17 cellular contexts compared by ENCODE assay signal in the genomic region with DNA sequence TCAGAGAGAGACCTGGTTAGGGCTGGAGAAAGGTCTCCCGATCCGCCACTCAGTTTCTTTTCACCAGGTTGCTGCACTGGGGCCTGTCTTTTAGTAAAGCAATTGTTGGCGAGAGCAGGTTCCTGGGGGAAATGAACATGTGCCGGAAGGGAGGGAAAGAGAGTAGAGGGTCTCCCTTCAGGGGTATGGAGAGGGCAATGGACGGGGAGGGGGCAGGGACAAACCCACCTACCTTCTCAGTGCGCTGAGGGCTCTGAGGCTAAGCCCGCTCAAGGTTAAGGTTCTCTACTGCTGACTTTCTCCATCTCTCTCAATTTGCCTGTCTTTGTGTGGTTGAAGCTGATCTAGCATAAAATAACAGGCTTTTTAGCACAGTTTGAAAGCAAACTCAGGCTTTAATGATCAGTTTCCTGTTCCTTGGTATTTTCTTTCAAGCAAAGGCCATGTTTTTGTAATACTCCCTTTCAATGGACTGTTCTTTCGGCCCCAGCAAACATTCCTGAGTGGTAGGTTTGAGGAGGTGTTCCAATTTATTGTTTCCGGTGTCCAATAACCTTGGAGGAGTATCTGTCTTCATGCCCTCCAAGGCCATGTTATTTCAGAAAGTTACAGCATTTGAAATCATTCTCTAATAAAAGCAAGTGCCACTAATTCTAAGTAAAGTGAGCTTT. TPM values are rescaled to one million over a fixed set of nuclear protein-coding genes. Genes with fewer than 3 reads are reported as not detected.
DNase-seq lines count a peak whose midpoint lies in the region; ATAC-seq and TF ChIP-seq lines count a peak whose summit lies in the region.
"Had no signal": no experiment of that assay in that cellular context is flagged by ENCODE, and none has a peak within 500 bp of the region (broad histone marks: within the 10 kb centered on the region; RNA-seq: fewer than 3 reads in every experiment).

No MANE protein-coding gene starts in this region.

- H3K9me3 Mint-ChIP-seq in nephron progenitor cell: no peaks in the 10 kb centered on the region
- H3K9me3 Mint-ChIP-seq in stimulated activated memory B cell treated with anti-CD40 and anti-IgM and Interleukin-4, amounts not matched to agents 10 μg/mL and 1 μg/mL and 100 μg/mL, for 72 hours: no peaks in the 10 kb centered on the region

- H3K4me1 ChIP-seq in tibial artery (peaks cover 0 to 44% (median 10%) of the 10 kb centered on the region in 4 donors), SJCRH30 (peaks cover 11% of the 10 kb centered on the region)

- peak overlapping the region; percentile 61 for H3K27ac ChIP-seq in SK-N-MC
- peak overlapping the region; percentile 69 to 86 for H3K27ac ChIP-seq in tibial artery
- H3K27ac ChIP-seq in SJCRH30: no peak overlapping the region
- H3K27ac ChIP-seq: A549, C4-2B, KMS-11 had no signal

- H3K36me3 Mint-ChIP-seq in nephron progenitor cell (ENCODE audit: low read depth): no peaks in the 10 kb centered on the region
- no peaks in the 10 kb centered on the region for H3K36me3 Mint-ChIP-seq in stimulated activated memory B cell treated with anti-CD40 and anti-IgM and Interleukin-4, amounts not matched to agents 10 μg/mL and 1 μg/mL and 100 μg/mL, for 72 hours

- intact Hi-C loops in tibial artery (cut with DNase I; ENCODE audit: low total_unique reads): no loop called here

- peak overlapping the region; percentile 95 for H3K27ac Mint-ChIP-seq in nephron progenitor cell
- no peak overlapping the region for H3K27ac Mint-ChIP-seq in stimulated activated memory B cell treated with anti-CD40 and anti-IgM and Interleukin-4, amounts not matched to agents 10 μg/mL and 1 μg/mL and 100 μg/mL, for 72 hours

- H3K4me1 Mint-ChIP-seq in nephron progenitor cell: peaks cover 44% of the 10 kb centered on the region
- H3K4me1 Mint-ChIP-seq in stimulated activated memory B cell treated with anti-CD40 and anti-IgM and Interleukin-4, amounts not matched to agents 10 μg/mL and 1 μg/mL and 100 μg/mL, for 72 hours: no peaks in the 10 kb centered on the region

- H3K27me3 ChIP-seq in tibial artery (no peaks in the 10 kb centered on the region), SJCRH30 (no peaks in the 10 kb centered on the region)
- H3K27me3 ChIP-seq: MG63 had no signal

- H3K4me3 ChIP-seq in SK-N-MC (no peak overlapping the region), tibial artery (no peak overlapping the region), SJCRH30 (no peak overlapping the region)
- H3K4me3 ChIP-seq: A549, MG63 had no signal

- TF ChIP-seq CTCF in nephron progenitor cell (IDR thresholded peaks at IDR 0.05) (no peak), tibial artery (IDR thresholded peaks at IDR 0.05) (no peak)

- DNase-seq in SK-N-MC (ENCODE audit: low read depth, low spot score) (no peak), dermis blood vessel endothelial cell (peak; percentile 40), nephron progenitor cell (no peak), tibial artery (no peak), SJCRH30 (no peak), NCI-H2107 (lab: John Stamatoyannopoulos, UW) (no peak), ureter (ENCODE audit: low spot score) (no peak)
- DNase-seq: MG63, NCI-H1092, NCI-H146, NCI-H2081 treated with DMSO at 0.1 percent for 48 hours, NCI-H524 had no signal

- H3K9ac ChIP-seq in SK-N-MC (ENCODE audit: insufficient read length): no peak overlapping the region
- H3K9ac ChIP-seq: KMS-11 had no signal

- H3K36me3 ChIP-seq in SK-N-MC (ENCODE audit: insufficient read depth, low read length): no peaks in the 10 kb centered on the region
- peaks cover 0 to 12% (median 6%) of the 10 kb centered on the region in 3 donors for H3K36me3 ChIP-seq in tibial artery
- H3K36me3 ChIP-seq in SJCRH30: no peaks in the 10 kb centered on the region
- H3K36me3 ChIP-seq: MG63 had no signal

- H3K9me3 ChIP-seq in SK-N-MC (ENCODE audit: low read depth, low read length): no peaks in the 10 kb centered on the region
- no peaks in the 10 kb centered on the region for H3K9me3 ChIP-seq in tibial artery
- H3K9me3 ChIP-seq in SJCRH30 (replicated peaks): 0 out of 2 replicates have a peak, but pooled peaks cover 2% of the 10 kb centered on the region
- H3K9me3 ChIP-seq: A549, MG63 had no signal

- no peak for ATAC-seq in stimulated activated memory B cell treated with anti-CD40 and anti-IgM and Interleukin-4, amounts not matched to agents 10 μg/mL and 1 μg/mL and 100 μg/mL, for 72 hours
- ATAC-seq: A549, Panc1 had no signal

- no peak overlapping the region for H3K4me3 Mint-ChIP-seq in nephron progenitor cell
- H3K4me3 Mint-ChIP-seq in stimulated activated memory B cell treated with anti-CD40 and anti-IgM and Interleukin-4, amounts not matched to agents 10 μg/mL and 1 μg/mL and 100 μg/mL, for 72 hours: no peak overlapping the region

- peaks cover 2% of the 10 kb centered on the region for H3K27me3 Mint-ChIP-seq in nephron progenitor cell (ENCODE audit: low read depth, poor library complexity)
- H3K27me3 Mint-ChIP-seq in stimulated activated memory B cell treated with anti-CD40 and anti-IgM and Interleukin-4, amounts not matched to agents 10 μg/mL and 1 μg/mL and 100 μg/mL, for 72 hours: no peaks in the 10 kb centered on the region

RNA-seq across cellular contexts. Expression of a gene that starts 25.5 kb away (rescaled TPM):
- 1.1 and 4.4 TPM in 2 replicates for total RNA-seq in dermis blood vessel endothelial cell
- total RNA-seq in SJCRH30 (2014; rRNA removed; shearing (Covaris generic)): 0.25 and 0.26 TPM in 2 replicates
- total RNA-seq in ureter: 10.0 TPM
